Comparison of ENCODE assay signal across 8 cellular contexts in the genomic region with DNA sequence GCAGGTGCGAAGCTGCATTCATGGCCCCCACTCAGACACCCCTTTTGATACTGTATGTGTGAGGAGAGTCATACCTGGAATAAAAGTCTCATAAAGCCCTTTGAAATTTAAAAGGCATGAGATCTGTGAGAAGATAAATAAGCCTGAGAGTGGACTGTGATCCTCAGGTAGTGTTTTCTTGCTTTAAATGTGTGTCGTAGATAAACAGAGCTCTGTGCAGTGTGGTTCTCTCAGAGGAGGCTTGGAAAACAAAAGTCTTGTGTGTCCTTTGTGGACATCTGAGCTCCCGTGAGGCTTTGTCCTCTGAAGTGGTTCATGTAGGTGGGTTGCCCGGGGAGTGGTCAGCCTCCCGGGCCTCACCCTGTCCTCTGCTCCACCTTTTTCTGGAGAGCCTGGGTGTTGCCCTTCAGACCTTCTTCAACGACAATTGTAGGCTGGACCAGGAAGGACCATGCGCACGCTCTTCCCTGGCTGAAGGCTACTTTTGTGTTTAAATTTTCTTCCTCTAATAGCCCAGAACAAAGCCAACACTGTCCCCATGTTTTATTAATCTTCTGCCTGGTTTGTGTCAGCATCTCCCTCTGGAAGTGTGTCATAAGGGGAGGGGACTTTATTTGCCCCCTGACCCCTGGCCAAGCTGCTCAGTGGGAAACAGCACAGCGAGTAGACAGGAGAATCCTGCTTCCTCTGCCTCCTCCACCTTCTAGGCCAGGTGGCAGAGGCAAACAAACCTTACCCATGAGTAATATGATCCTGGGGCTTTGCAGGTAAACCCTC.
DNase-seq lines count a peak whose midpoint lies in the region; ATAC-seq and TF ChIP-seq lines count a peak whose summit lies in the region.

No MANE protein-coding gene starts in this region.

- H3K4me1 Mint-ChIP-seq in activated naive CD4-positive, alpha-beta T cell treated with anti-CD3 and anti-CD28 coated beads, Interleukin-2, amount 50 U/mL, for 24 hours = peaks cover 58% of the 10 kb centered on the region

- no peaks in the 10 kb centered on the region for H4K20me1 ChIP-seq in PC-9 (ENCODE audit: insufficient read depth)

- POLR2A ChIA-PET in PC-9 (lab: Charles Lee; ENCODE audit: unreplicated experiment) = interaction anchor here (0.5 kb wide), 1 partner anchor 30 kb away, joined by 11 read pairs; no protein-coding TSS in a partner anchor

- peaks cover 30% of the 10 kb centered on the region for H3F3A ChIP-seq in PC-9 (ENCODE audit: insufficient read depth, low read depth)

- peak overlapping the region; percentile 43; the same call in 1 of the 2 replicates for H3K4me3 ChIP-seq in PC-9
- no peak overlapping the region for H3K4me3 ChIP-seq in transverse colon

- peak overlapping the region; percentile 38 for H3K27ac Mint-ChIP-seq in activated naive CD4-positive, alpha-beta T cell treated with anti-CD3 and anti-CD28 coated beads, Interleukin-2, amount 50 U/mL, for 24 hours

- 50 to 82% methylated on average over 2 to 9 of the region's 9 CpGs for WGBS in transverse colon (ENCODE audit: low coverage in 1 of 2), 2 donors

- no peak for ATAC-seq in GM21619 (IDR thresholded peaks at IDR 0.05; ENCODE audit: unreplicated experiment)
- ATAC-seq in GM18909 (IDR thresholded peaks at IDR 0.05; ENCODE audit: poor library complexity, unreplicated experiment) = no peak
- no peak for ATAC-seq in GM18498 (IDR thresholded peaks at IDR 0.05; ENCODE audit: unreplicated experiment)

- no peak overlapping the region for H3K4me3 Mint-ChIP-seq in activated naive CD4-positive, alpha-beta T cell treated with anti-CD3 and anti-CD28 coated beads, Interleukin-2, amount 50 U/mL, for 24 hours

- H3K9me3 Mint-ChIP-seq in activated naive CD4-positive, alpha-beta T cell treated with anti-CD3 and anti-CD28 coated beads, Interleukin-2, amount 50 U/mL, for 24 hours = no peaks in the 10 kb centered on the region

- H3K27ac ChIP-seq in PC-9 (peak overlapping the region; percentile 79), layer of hippocampus (ENCODE audit: low read depth, low read length) (peak overlapping the region; percentile 60), transverse colon (peak overlapping the region; percentile 60 to 86 (median 81))

- peak; percentile 36 for TF ChIP-seq POLR2A in transverse colon (IDR thresholded peaks at IDR 0.05)

- H3K9me3 ChIP-seq in PC-9 (ENCODE audit: insufficient read depth, low read depth) (no peaks in the 10 kb centered on the region), transverse colon (no peaks in the 10 kb centered on the region)

- TF ChIP-seq CTCF in PC-9 (conservative IDR thresholded peaks at IDR 0.05) = no peak
- no peak for TF ChIP-seq CTCF in transverse colon (IDR thresholded peaks at IDR 0.05)

- H3K4me2 ChIP-seq in PC-9 = peak overlapping the region; percentile 77

- CTCF ChIA-PET in PC-9 (lab: Charles Lee) = no interaction called here

- peak overlapping the region; percentile 0; the same call in 1 of the 2 replicates for H2AFZ ChIP-seq in PC-9

- H3K36me3 ChIP-seq in PC-9 (ENCODE audit: low read depth) = no peaks in the 10 kb centered on the region
- H3K36me3 ChIP-seq in transverse colon = no peaks in the 10 kb centered on the region

- H3K79me2 ChIP-seq in PC-9 (ENCODE audit: low read depth) = no peaks in the 10 kb centered on the region

- intact Hi-C loops in PC-9 (cut with micrococcal nuclease; ENCODE audit: unreplicated experiment) = no loop called here
- intact Hi-C loops in transverse colon (cut with DNase I; ENCODE audit: low total_unique reads) = no loop called here

- DNase-seq in activated naive CD4-positive, alpha-beta T cell treated with Interleukin-2 at 50 U/mL for 16 hours = no peak
- DNase-seq in PC-9 (peak; percentile 37 to 94), transverse colon (peak; percentile 62)

- H3K36me3 Mint-ChIP-seq in activated naive CD4-positive, alpha-beta T cell treated with anti-CD3 and anti-CD28 coated beads, Interleukin-2, amount 50 U/mL, for 24 hours = peaks cover 9% of the 10 kb centered on the region

- no peak for TF ChIP-seq EP300 in transverse colon (IDR thresholded peaks at IDR 0.05; ENCODE audit: low read depth)

- H3K27me3 Mint-ChIP-seq in activated naive CD4-positive, alpha-beta T cell treated with anti-CD3 and anti-CD28 coated beads, Interleukin-2, amount 50 U/mL, for 24 hours = no peaks in the 10 kb centered on the region

- BruUV-seq in PC-9 (replicated peaks; lab: Mats Ljungman, UMichigan) = no TSS peak

- H3K27me3 ChIP-seq in PC-9 (ENCODE audit: insufficient read depth, low read depth) (0 out of 2 replicates have a peak, but pooled peaks cover 13% of the 10 kb centered on the region), layer of hippocampus (ENCODE audit: control insufficient read depth, insufficient read depth, low read length) (no peaks in the 10 kb centered on the region), transverse colon (no peaks in the 10 kb centered on the region)

- in situ Hi-C loops in transverse colon (cut with MboI; ENCODE audit: low pct_ligation_motif_present in 1 of 4, low pct_unique_long_range_greater_than_20kb in 1 of 4, low sequenced_read_pairs in 3 of 4) = loop anchor here in 1 of 4 donors (25.0 kb wide), 1 partner anchor 145 kb away; a partner anchor contains a TSS

- H3K9me2 ChIP-seq in PC-9 (ENCODE audit: insufficient read depth) = no peaks in the 10 kb centered on the region

- H3K4me1 ChIP-seq in PC-9 (replicated peaks; ENCODE audit: insufficient read depth) (peaks cover 33% of the 10 kb centered on the region), transverse colon (peaks cover 14 to 38% (median 28%) of the 10 kb centered on the region in 4 donors)
